ENCODE assay signal across 8 cellular contexts in the genomic region with DNA sequence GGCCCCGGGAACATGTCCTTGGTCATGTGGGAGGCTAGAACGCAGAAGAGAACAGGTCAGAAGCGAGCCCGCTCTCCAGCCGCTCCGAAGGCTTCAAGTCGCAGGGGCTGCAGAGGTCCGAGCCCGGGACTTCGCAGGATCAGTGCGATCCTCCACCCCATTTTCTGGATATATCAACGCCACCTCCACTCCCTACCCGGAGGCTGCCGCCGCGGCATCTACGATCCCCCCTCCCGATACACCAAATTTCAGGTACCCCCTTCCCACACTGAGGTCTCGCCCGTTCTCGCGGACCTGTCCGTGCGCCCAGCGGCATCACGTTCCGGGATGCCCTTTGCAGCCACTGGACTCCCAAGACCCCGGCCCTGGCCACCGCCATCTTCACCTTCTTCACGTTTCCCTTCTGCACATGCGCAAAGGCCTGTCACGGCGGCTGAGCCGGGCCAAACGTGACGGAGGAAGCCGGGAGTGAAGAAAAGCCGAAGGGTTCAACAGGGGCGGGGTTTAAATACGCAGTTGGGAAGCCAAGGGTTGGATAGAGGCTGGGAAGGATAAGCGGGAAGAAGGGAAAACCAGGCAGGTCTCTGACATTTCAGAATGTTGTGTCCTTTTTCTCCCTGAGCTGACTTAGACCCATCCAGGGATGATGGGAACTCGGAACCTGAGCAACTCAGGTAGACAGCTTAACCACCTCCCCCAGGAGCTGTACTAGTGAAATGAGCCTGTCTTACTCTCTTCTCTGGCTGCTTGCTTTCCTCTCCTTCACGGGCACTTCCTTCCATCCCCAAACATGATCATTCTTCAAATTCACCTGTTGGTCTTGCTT. TPM values are rescaled to one million over a fixed set of nuclear protein-coding genes. Genes with fewer than 3 reads are reported as not detected.
DNase-seq lines count a peak whose midpoint lies in the region; ATAC-seq, FAIRE-seq and TF ChIP-seq lines count a peak whose summit lies in the region.

A gene (minus strand): TSS at position 399 of the 826 bp plus-strand sequence. CDS start 20 bp downstream, at position 379.

- TF ChIP-seq CTCF in A549 (IDR thresholded peaks at IDR 0.05): no peak

- peak; percentile 83 for TF ChIP-seq POLR2A in A549 (IDR thresholded peaks at IDR 0.05; ENCODE audit: low read length)

- FAIRE-seq in A549 (lab: Jason Lieb, UNC) (no peak), HTR-8/SVneo (lab: Jason Lieb, UNC) (peak; percentile 40)

- H3K27ac ChIP-seq in A549: peak within 1 kb of the TSS; percentile 85 to 96

- peak within 1 kb of the TSS; percentile 81 for H3K4me2 ChIP-seq in A549

- TF ChIP-seq EP300 in A549 (IDR thresholded peaks at IDR 0.05): no peak

- ATAC-seq in A549 (peak; percentile 90 to 94), GM19023 (IDR thresholded peaks at IDR 0.05; ENCODE audit: unreplicated experiment) (peak; percentile 73)

- POLR2A ChIA-PET in A549 (lab: Yijun Ruan, JAX): no interaction called here
- POLR2A ChIA-PET in activated CD8-positive, alpha-beta memory T cell treated with anti-CD3 and anti-CD28 coated beads for 36 hours (lab: Charles Lee): interaction anchor here (0.9 to 2.4 kb wide), 2 partner anchors 21 to 156 kb away, joined by 4 to 7 read pairs; no protein-coding TSS in a partner anchor

- peak within 1 kb of the TSS; percentile 80 for H3K4me3 ChIP-seq in A549

- no peak for TF ChIP-seq RAD21 in A549 (conservative IDR thresholded peaks at IDR 0.05 in 1 of 2, IDR thresholded peaks at IDR 0.05 in 1 of 2)

- H3K9me3 ChIP-seq in A549: no peaks in the 10 kb centered on the region

- peaks cover 13% of the 10 kb centered on the region; the same call in 2 of the 3 replicates for H3K4me1 ChIP-seq in A549

- 1% methylated on average over 43 of the region's 43 CpGs for WGBS in A549 (ENCODE audit: missing lambda C conversion rate)

- CTCF ChIA-PET in A549 (lab: Yijun Ruan, JAX): interaction anchor here (2.1 to 5.5 kb wide), 2 partner anchors 11 to 19 kb away, joined by 13 to 45 read pairs; no protein-coding TSS in a partner anchor
- CTCF ChIA-PET in activated CD8-positive, alpha-beta memory T cell treated with anti-CD3 and anti-CD28 coated beads for 36 hours (lab: Charles Lee): no interaction called here

- DNase-seq in A549 (ENCODE audit: low read depth in 1 of 2, low spot score in 1 of 2): peak; percentile 87
- peak; percentile 88 for DNase-seq in HTR-8/SVneo (ENCODE audit: insufficient read length, low spot score)
- DNase-seq in NOMO-1 treated with dmso at 0.1 percent for 144 hours (lab: John Stamatoyannopoulos, UW; ENCODE audit: unreplicated experiment): peak; percentile 70
- DNase-seq in effector CD8-positive, alpha-beta T cell (lab: John Stamatoyannopoulos, UW): peak; percentile 79
- peak; percentile 94 for DNase-seq in medulla oblongata (ENCODE audit: extremely low spot score)
- DNase-seq in stimulated activated CD4-positive, alpha-beta T cell treated with anti-CD3 and anti-CD28 coated beads, TNF-alpha, amount 100 ng/mL, for 48 hours (ENCODE audit: low read depth in 3 of 3): peak; percentile 77 to 91 (median 82)

TF ChIP-seq in A549, 52 proteins besides CTCF, POLR2A, EP300 and RAD21:
- TF ChIP-seq, protein P1, sequence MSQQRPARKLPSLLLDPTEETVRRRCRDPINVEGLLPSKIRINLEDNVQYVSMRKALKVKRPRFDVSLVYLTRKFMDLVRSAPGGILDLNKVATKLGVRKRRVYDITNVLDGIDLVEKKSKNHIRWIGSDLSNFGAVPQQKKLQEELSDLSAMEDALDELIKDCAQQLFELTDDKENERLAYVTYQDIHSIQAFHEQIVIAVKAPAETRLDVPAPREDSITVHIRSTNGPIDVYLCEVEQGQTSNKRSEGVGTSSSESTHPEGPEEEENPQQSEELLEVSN (IDR thresholded peaks at IDR 0.05; ENCODE audit: borderline replicate concordance, low read depth): peak; percentile 67
- TF ChIP-seq CHD4 (IDR thresholded peaks at IDR 0.05; ENCODE audit: borderline replicate concordance) (no peak), JUN (IDR thresholded peaks at IDR 0.05) (peak in 1 of 2 experiments; percentile 64; a peak in 3 of 5 replicates), KDM5A (IDR thresholded peaks at IDR 0.05) (peak; percentile 73), PHF8 (IDR thresholded peaks at IDR 0.05; ENCODE audit: borderline replicate concordance, low read depth) (peak; percentile 67), SMC3 (IDR thresholded peaks at IDR 0.05) (no peak)
- TF ChIP-seq, protein P2, sequence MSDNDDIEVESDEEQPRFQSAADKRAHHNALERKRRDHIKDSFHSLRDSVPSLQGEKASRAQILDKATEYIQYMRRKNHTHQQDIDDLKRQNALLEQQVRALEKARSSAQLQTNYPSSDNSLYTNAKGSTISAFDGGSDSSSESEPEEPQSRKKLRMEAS (IDR thresholded peaks at IDR 0.05): peak; percentile 64
- TF ChIP-seq, protein P3, sequence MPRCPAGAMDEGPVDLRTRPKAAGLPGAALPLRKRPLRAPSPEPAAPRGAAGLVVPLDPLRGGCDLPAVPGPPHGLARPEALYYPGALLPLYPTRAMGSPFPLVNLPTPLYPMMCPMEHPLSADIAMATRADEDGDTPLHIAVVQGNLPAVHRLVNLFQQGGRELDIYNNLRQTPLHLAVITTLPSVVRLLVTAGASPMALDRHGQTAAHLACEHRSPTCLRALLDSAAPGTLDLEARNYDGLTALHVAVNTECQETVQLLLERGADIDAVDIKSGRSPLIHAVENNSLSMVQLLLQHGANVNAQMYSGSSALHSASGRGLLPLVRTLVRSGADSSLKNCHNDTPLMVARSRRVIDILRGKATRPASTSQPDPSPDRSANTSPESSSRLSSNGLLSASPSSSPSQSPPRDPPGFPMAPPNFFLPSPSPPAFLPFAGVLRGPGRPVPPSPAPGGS (IDR thresholded peaks at IDR 0.05): peak; percentile 76

RNA-seq across cellular contexts. Expression of the gene that starts here (rescaled TPM):
- polyA plus RNA-seq in A549 (2011; rRNA removed) (208 and 221 TPM in 2 replicates), A549 (2017; fragmentation: RNase III; extraction: RNeasy Plus Mini Kit Qiagen cat#74134 plus additional on column Dnase treatment) (324 to 355 TPM (median 333 TPM) in 3 replicates)
- polyA plus RNA-seq in A549 (2012; cell fraction: cytosol; rRNA removed): 531 and 601 TPM in 2 replicates
- polyA plus RNA-seq in A549 (2012; cell fraction: nucleus; rRNA removed): 317 and 358 TPM in 2 replicates
- 106 and 136 TPM in 2 replicates for polyA minus RNA-seq in A549 (2011; rRNA and poly(A)+ RNA removed)
- 100 to 1,000 TPM; 311 to 324 TPM for total RNA-seq in activated CD8-positive, alpha-beta memory T cell treated with anti-CD3 and anti-CD28 coated beads for 36 hours

Comparison
In these comparisons a context has a peak if more than half of its experiments do, and no peak if none do; other contexts are left out.
1. Peak in every context shown above with its lines: DNase-seq, ATAC-seq, H3K4me3 ChIP-seq and H3K27ac ChIP-seq.